In the genomic region with DNA sequence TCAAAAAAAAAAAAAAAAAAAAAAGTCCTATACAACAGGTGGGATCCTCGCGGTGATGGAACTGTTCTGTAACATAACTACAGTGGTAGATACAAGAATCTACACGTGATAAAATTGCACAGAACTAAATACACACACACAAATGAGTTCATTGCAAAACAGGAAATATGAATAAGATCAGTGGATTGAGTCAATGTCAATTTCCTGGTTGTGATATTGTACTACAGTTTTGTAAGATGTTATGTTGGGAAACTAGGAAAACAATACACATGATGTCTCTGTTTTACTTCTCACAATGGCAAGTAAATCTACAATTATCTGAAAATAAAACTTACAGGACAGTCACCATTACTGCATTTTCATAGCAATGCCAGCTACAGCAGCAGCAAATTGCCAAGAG, we compare ENCODE assay signal across 19 cellular contexts. TPM values are rescaled to one million over a fixed set of nuclear protein-coding genes. Genes with fewer than 3 reads are reported as not detected.
DNase-seq lines count a peak whose midpoint lies in the region; ATAC-seq and TF ChIP-seq lines count a peak whose summit lies in the region.
"Had no signal": no experiment of that assay in that cellular context is flagged by ENCODE, and none has a peak within 500 bp of the region (broad histone marks: within the 10 kb centered on the region; RNA-seq: fewer than 3 reads in every experiment).

No MANE protein-coding gene starts in this region.

- H3K27ac ChIP-seq in lower lobe of right lung (no peak overlapping the region), Peyer's patch (no peak overlapping the region)
- H3K27ac ChIP-seq: ascending aorta, esophagus squamous epithelium had no signal

- H3K4me1 ChIP-seq in lower lobe of right lung (no peaks in the 10 kb centered on the region), Peyer's patch (no peaks in the 10 kb centered on the region)
- H3K4me1 ChIP-seq: ascending aorta, esophagus squamous epithelium had no signal

- ATAC-seq in lower lobe of right lung (peak; percentile 29 to 51), Right ventricle myocardium inferior (no peak)
- ATAC-seq: T-helper 17 cell had no signal

- peaks cover 12% of the 10 kb centered on the region for H3K9me3 Mint-ChIP-seq in progenitor cell of endocrine pancreas (ENCODE audit: low read depth)

- DNase-seq in EH (ENCODE audit: low read depth) (peak; percentile 15), NB4 (ENCODE audit: low read depth) (peak; percentile 64), cardiac fibroblast (ENCODE audit: low read depth in 2 of 2) (peak; percentile 87 to 93), lower lobe of right lung (no peak), NCI-H526 treated with DMSO at 0.1 percent for 48 hours (lab: John Stamatoyannopoulos, UW) (no peak), Peyer's patch (no peak), Right ventricle myocardium inferior (ENCODE audit: missing footprints) (no peak), progenitor cell of endocrine pancreas (ENCODE audit: low spot score, unreplicated experiment) (no peak)
- DNase-seq: activated CD4-positive, CD25-positive, alpha-beta regulatory T cell; activated gamma-delta T cell treated with Interleukin-2 at 50 U/mL for 16 hours; Calu3; esophagus squamous epithelium; KG1; NCI-H2029; RPMI8226; T-helper 17 cell had no signal

- H3K36me3 ChIP-seq in lower lobe of right lung (no peaks in the 10 kb centered on the region), Peyer's patch (no peaks in the 10 kb centered on the region)
- H3K36me3 ChIP-seq: ascending aorta, esophagus squamous epithelium had no signal

- H3K27me3 Mint-ChIP-seq in progenitor cell of endocrine pancreas = no peaks in the 10 kb centered on the region
- H3K27me3 Mint-ChIP-seq: dendritic cell treated with granulocyte-macrophage colony-stimulating factor and Interleukin-4, amounts not matched to agents 40 ng/mL and 50 ng/mL, for 4 days; stimulated activated naive CD8-positive, alpha-beta T cell treated with anti-CD3 and anti-CD28 coated beads, Interleukin-15, Interleukin-2, amounts not matched to agents 100 ng/mL and 50 ng/mL, for 24 hours; T-helper 17 cell had no signal

- H3K4me3 ChIP-seq in NB4 (ENCODE audit: low read depth, low read length) (no peak overlapping the region), cardiac fibroblast (replicated peaks in 1 of 2; ENCODE audit: low read depth in 2 of 2, low read length in 2 of 2) (no peak overlapping the region), lower lobe of right lung (no peak overlapping the region), Peyer's patch (no peak overlapping the region)
- H3K4me3 ChIP-seq: ascending aorta, esophagus squamous epithelium had no signal

- H3K4me1 Mint-ChIP-seq in progenitor cell of endocrine pancreas (ENCODE audit: low read depth) = no peaks in the 10 kb centered on the region
- H3K4me1 Mint-ChIP-seq: T-helper 17 cell had no signal

- H3K9me3 ChIP-seq in lower lobe of right lung = peaks cover 11% of the 10 kb centered on the region
- peaks cover 0 to 7% (median 0%) of the 10 kb centered on the region in 4 donors for H3K9me3 ChIP-seq in Peyer's patch

- intact Hi-C loops in lower lobe of right lung (cut with DNase I) = no loop called here
- intact Hi-C loops in Right ventricle myocardium inferior (cut with DNase I) = no loop called here

- no peak overlapping the region for H3K4me3 Mint-ChIP-seq in progenitor cell of endocrine pancreas (ENCODE audit: low read depth)
- H3K4me3 Mint-ChIP-seq: dendritic cell treated with granulocyte-macrophage colony-stimulating factor and Interleukin-4, amounts not matched to agents 40 ng/mL and 50 ng/mL, for 4 days; stimulated activated naive CD8-positive, alpha-beta T cell treated with anti-CD3 and anti-CD28 coated beads, Interleukin-15, Interleukin-2, amounts not matched to agents 100 ng/mL and 50 ng/mL, for 24 hours; T-helper 17 cell had no signal

- H3K27ac Mint-ChIP-seq in progenitor cell of endocrine pancreas = no peak overlapping the region
- H3K27ac Mint-ChIP-seq: dendritic cell treated with granulocyte-macrophage colony-stimulating factor and Interleukin-4, amounts not matched to agents 40 ng/mL and 50 ng/mL, for 4 days; stimulated activated naive CD8-positive, alpha-beta T cell treated with anti-CD3 and anti-CD28 coated beads, Interleukin-15, Interleukin-2, amounts not matched to agents 100 ng/mL and 50 ng/mL, for 24 hours; T-helper 17 cell had no signal

- no peaks in the 10 kb centered on the region for H3K27me3 ChIP-seq in lower lobe of right lung (ENCODE audit: low read depth)
- H3K27me3 ChIP-seq in Peyer's patch = no peaks in the 10 kb centered on the region
- H3K27me3 ChIP-seq: ascending aorta, esophagus squamous epithelium had no signal

- TF ChIP-seq POLR2A in NB4 (IDR thresholded peaks at IDR 0.05; ENCODE audit: extremely low read depth, insufficient read length) (no peak), Peyer's patch (IDR thresholded peaks at IDR 0.05) (no peak)

- no peak for TF ChIP-seq CTCF in NB4 (IDR thresholded peaks at IDR 0.05; ENCODE audit: low read depth, low read length)
- no peak for TF ChIP-seq CTCF in cardiac fibroblast (IDR thresholded peaks at IDR 0.05; ENCODE audit: low read depth, low read length)
- TF ChIP-seq CTCF in lower lobe of right lung (IDR thresholded peaks at IDR 0.05) = no peak
- TF ChIP-seq CTCF in Peyer's patch (IDR thresholded peaks at IDR 0.05) = no peak
- no peak for TF ChIP-seq CTCF in progenitor cell of endocrine pancreas (IDR thresholded peaks at IDR 0.05; ENCODE audit: unreplicated experiment)

- peaks cover 27% of the 10 kb centered on the region for H3K36me3 Mint-ChIP-seq in progenitor cell of endocrine pancreas (ENCODE audit: insufficient read depth)

RNA-seq across cellular contexts. Expression of a gene that starts 59.8 kb away (rescaled TPM):
- 18.5 TPM for total RNA-seq in lower lobe of right lung
- 10 to 100 TPM in 1 of 4 donors, 1 to 10 TPM in 3; 4.7 to 42.9 (median 5.7) TPM for total RNA-seq in Peyer's patch
- total RNA-seq in Right ventricle myocardium inferior = 9.3 TPM
- 40.3 and 40.4 TPM in 2 replicates for total RNA-seq in progenitor cell of endocrine pancreas

Comparison
In these comparisons a context has a peak if more than half of its experiments do, and no peak if none do; other contexts are left out.
1. DNase-seq: peak in EH (single experiment), NB4 (single experiment) and cardiac fibroblast (2 of 2); none in lower lobe of right lung (single experiment), NCI-H526 treated with DMSO at 0.1 percent for 48 hours (single experiment), Peyer's patch (0 of 3), Right ventricle myocardium inferior (single experiment) and progenitor cell of endocrine pancreas (single experiment).